ENCODE assay signal across 1 cellular context in the genomic region with DNA sequence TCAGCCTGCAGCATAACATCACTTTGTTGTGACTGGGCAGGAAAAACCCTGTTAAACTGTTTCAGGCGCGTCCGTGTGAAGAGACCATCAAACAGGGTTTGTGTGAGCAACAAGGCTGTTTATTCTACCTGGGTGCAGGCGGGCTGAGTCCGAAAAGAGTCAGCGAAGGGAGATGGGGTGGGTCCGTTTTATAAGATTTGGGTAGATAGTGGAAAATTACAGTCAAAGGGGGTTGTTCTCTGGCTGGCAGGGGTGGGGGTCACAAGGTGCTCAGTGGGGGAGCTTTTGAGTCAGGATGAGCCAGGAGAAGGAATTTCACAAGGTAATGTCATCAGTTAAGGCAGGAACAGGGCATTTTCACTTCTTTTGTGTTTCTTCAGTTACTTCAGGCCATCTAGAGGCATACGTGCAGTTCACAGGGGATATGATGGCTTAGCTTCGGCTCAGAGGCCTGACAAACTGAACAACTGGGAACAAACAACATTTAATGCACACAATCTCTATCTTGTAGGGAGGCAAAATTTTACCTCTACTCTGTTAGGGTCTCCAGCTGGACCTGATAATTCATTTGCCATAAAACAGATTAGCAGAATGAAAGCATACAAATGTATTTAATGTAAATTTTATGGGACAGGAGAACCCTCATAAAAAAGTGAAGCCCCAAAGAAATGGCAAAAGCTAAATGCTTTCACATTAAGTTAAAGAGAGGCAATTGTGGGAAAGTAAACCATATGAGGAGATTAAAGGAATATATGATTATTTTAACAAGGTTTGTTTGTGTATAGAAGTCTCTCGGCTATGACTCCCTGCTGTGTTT.
TF ChIP-seq lines count a peak whose summit lies in the region.

No MANE protein-coding gene starts in this region.

TF ChIP-seq in HEK293, 187 proteins besides CTCF, POLR2A, EP300 and RAD21 (continued from another document and continues in another):
- TF ChIP-seq ZNF629 (tag by site-specific recombination; IDR thresholded peaks at IDR 0.05) (peak; percentile 44; the same call in 1 of the 2 replicates), ZNF175 (tag by site-specific recombination; IDR thresholded peaks at IDR 0.05) (no peak), ZNF423 (tag by site-specific recombination; IDR thresholded peaks at IDR 0.05) (0 out of 2 replicates have a peak, but pooled peaks have one; percentile 23), ZNF544 (tag by site-specific recombination; IDR thresholded peaks at IDR 0.05) (no peak), ZNF302 (tag by site-specific recombination; IDR thresholded peaks at IDR 0.05; ENCODE audit: low read depth) (no peak), HOXD13 (CRISPR knock-in tag; IDR thresholded peaks at IDR 0.05; ENCODE audit: borderline replicate concordance) (peak; percentile 74), KLF1 (tag by site-specific recombination; IDR thresholded peaks at IDR 0.05) (peak; percentile 37; the same call in 1 of the 2 replicates), ZNF24 (tag by site-specific recombination; IDR thresholded peaks at IDR 0.05) (no peak), ZNF600 (tag by site-specific recombination; IDR thresholded peaks at IDR 0.05) (peak; percentile 36; the same call in 1 of the 2 replicates), ZNF426 (tag by site-specific recombination; IDR thresholded peaks at IDR 0.05) (no peak), FEZF1 (tag by site-specific recombination; IDR thresholded peaks at IDR 0.05) (peak; percentile 98), ZFHX2 (tag by site-specific recombination; conservative IDR thresholded peaks at IDR 0.05) (no peak), OSR2 (tag by site-specific recombination; IDR thresholded peaks at IDR 0.05) (peak; percentile 95), GLIS2 (tag by site-specific recombination; IDR thresholded peaks at IDR 0.05) (peak; percentile 41; the same call in 1 of the 2 replicates), KLF8 (tag by site-specific recombination; IDR thresholded peaks at IDR 0.05) (no peak; the same call in 1 of the 2 replicates), ZNF391 (tag by site-specific recombination; IDR thresholded peaks at IDR 0.05; ENCODE audit: borderline replicate concordance, low read depth) (no peak; the same call in 1 of the 2 replicates), SALL2 (tag by site-specific recombination; IDR thresholded peaks at IDR 0.05; ENCODE audit: borderline replicate concordance) (no peak), ZNF10 (tag by site-specific recombination; IDR thresholded peaks at IDR 0.05) (peak; percentile 25; the same call in 1 of the 2 replicates), ZNF366 (tag by site-specific recombination; conservative IDR thresholded peaks at IDR 0.05) (no peak), MZF1 (tag by site-specific recombination; IDR thresholded peaks at IDR 0.05; ENCODE audit: borderline replicate concordance) (peak; percentile 42; the same call in 1 of the 2 replicates), SP2 (tag by site-specific recombination; IDR thresholded peaks at IDR 0.05) (peak; percentile 25; the same call in 1 of the 2 replicates), ZSCAN30 (tag by site-specific recombination; IDR thresholded peaks at IDR 0.05) (peak; percentile 67), ZNF292 (tag by site-specific recombination; IDR thresholded peaks at IDR 0.05; ENCODE audit: borderline replicate concordance, low read depth) (no peak), ZNF843 (tag by site-specific recombination; IDR thresholded peaks at IDR 0.05) (peak; percentile 97), KLF7 (tag by site-specific recombination; IDR thresholded peaks at IDR 0.05; ENCODE audit: borderline replicate concordance) (peak; percentile 63; the same call in 1 of the 2 replicates), ZNF555 (tag by site-specific recombination; conservative IDR thresholded peaks at IDR 0.05) (no peak), ZBTB48 (tag by site-specific recombination; IDR thresholded peaks at IDR 0.05) (no peak), BCL11A (tag by site-specific recombination; IDR thresholded peaks at IDR 0.05; ENCODE audit: low read depth) (peak; percentile 85; the same call in 1 of the 2 replicates), GLI2 (tag by site-specific recombination; IDR thresholded peaks at IDR 0.05; ENCODE audit: borderline replicate concordance, low read depth) (peak; percentile 87), KLF10 (tag by site-specific recombination; IDR thresholded peaks at IDR 0.05) (peak; percentile 40; the same call in 1 of the 2 replicates), ZNF140 (tag by site-specific recombination; IDR thresholded peaks at IDR 0.05) (no peak), SCRT1 (tag by site-specific recombination; IDR thresholded peaks at IDR 0.05; ENCODE audit: borderline replicate concordance) (no peak), ZNF561 (tag by site-specific recombination; IDR thresholded peaks at IDR 0.05; ENCODE audit: borderline replicate concordance) (peak; percentile 87), ZNF184 (tag by site-specific recombination; IDR thresholded peaks at IDR 0.05) (no peak), GLIS1 (tag by site-specific recombination; IDR thresholded peaks at IDR 0.05) (peak; percentile 87), ZSCAN23 (tag by site-specific recombination; IDR thresholded peaks at IDR 0.05) (no peak), PRDM1 (tag by site-specific recombination; IDR thresholded peaks at IDR 0.05) (peak; percentile 79), ZNF157 (tag by site-specific recombination; IDR thresholded peaks at IDR 0.05) (no peak), ZNF335 (tag by site-specific recombination; conservative IDR thresholded peaks at IDR 0.05) (peak; percentile 54)
- TF ChIP-seq, protein P1, sequence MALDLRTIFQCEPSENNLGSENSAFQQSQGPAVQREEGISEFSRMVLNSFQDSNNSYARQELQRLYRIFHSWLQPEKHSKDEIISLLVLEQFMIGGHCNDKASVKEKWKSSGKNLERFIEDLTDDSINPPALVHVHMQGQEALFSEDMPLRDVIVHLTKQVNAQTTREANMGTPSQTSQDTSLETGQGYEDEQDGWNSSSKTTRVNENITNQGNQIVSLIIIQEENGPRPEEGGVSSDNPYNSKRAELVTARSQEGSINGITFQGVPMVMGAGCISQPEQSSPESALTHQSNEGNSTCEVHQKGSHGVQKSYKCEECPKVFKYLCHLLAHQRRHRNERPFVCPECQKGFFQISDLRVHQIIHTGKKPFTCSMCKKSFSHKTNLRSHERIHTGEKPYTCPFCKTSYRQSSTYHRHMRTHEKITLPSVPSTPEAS (tag by site-specific recombination; IDR thresholded peaks at IDR 0.05), result no peak
- TF ChIP-seq, protein P2, sequence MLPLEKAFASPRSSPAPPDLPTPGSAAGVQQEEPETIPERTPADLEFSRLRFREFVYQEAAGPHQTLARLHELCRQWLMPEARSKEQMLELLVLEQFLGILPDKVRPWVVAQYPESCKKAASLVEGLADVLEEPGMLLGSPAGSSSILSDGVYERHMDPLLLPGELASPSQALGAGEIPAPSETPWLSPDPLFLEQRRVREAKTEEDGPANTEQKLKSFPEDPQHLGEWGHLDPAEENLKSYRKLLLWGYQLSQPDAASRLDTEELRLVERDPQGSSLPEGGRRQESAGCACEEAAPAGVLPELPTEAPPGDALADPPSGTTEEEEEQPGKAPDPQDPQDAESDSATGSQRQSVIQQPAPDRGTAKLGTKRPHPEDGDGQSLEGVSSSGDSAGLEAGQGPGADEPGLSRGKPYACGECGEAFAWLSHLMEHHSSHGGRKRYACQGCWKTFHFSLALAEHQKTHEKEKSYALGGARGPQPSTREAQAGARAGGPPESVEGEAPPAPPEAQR (tag by site-specific recombination; IDR thresholded peaks at IDR 0.05), result no peak
- TF ChIP-seq, protein P3, sequence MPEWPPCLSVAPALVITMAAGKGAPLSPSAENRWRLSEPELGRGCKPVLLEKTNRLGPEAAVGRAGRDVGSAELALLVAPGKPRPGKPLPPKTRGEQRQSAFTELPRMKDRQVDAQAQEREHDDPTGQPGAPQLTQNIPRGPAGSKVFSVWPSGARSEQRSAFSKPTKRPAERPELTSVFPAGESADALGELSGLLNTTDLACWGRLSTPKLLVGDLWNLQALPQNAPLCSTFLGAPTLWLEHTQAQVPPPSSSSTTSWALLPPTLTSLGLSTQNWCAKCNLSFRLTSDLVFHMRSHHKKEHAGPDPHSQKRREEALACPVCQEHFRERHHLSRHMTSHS (tag by site-specific recombination; IDR thresholded peaks at IDR 0.05), result peak; percentile 27; the same call in 1 of the 2 replicates
- TF ChIP-seq, protein P4, sequence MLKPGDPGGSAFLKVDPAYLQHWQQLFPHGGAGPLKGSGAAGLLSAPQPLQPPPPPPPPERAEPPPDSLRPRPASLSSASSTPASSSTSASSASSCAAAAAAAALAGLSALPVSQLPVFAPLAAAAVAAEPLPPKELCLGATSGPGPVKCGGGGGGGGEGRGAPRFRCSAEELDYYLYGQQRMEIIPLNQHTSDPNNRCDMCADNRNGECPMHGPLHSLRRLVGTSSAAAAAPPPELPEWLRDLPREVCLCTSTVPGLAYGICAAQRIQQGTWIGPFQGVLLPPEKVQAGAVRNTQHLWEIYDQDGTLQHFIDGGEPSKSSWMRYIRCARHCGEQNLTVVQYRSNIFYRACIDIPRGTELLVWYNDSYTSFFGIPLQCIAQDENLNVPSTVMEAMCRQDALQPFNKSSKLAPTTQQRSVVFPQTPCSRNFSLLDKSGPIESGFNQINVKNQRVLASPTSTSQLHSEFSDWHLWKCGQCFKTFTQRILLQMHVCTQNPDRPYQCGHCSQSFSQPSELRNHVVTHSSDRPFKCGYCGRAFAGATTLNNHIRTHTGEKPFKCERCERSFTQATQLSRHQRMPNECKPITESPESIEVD (tag by site-specific recombination; IDR thresholded peaks at IDR 0.05), result peak; percentile 98
- TF ChIP-seq, protein P5, sequence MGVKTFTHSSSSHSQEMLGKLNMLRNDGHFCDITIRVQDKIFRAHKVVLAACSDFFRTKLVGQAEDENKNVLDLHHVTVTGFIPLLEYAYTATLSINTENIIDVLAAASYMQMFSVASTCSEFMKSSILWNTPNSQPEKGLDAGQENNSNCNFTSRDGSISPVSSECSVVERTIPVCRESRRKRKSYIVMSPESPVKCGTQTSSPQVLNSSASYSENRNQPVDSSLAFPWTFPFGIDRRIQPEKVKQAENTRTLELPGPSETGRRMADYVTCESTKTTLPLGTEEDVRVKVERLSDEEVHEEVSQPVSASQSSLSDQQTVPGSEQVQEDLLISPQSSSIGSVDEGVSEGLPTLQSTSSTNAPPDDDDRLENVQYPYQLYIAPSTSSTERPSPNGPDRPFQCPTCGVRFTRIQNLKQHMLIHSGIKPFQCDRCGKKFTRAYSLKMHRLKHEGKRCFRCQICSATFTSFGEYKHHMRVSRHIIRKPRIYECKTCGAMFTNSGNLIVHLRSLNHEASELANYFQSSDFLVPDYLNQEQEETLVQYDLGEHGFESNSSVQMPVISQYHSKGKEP (tag by site-specific recombination; IDR thresholded peaks at IDR 0.05), result peak; percentile 75
- TF ChIP-seq, protein P6, sequence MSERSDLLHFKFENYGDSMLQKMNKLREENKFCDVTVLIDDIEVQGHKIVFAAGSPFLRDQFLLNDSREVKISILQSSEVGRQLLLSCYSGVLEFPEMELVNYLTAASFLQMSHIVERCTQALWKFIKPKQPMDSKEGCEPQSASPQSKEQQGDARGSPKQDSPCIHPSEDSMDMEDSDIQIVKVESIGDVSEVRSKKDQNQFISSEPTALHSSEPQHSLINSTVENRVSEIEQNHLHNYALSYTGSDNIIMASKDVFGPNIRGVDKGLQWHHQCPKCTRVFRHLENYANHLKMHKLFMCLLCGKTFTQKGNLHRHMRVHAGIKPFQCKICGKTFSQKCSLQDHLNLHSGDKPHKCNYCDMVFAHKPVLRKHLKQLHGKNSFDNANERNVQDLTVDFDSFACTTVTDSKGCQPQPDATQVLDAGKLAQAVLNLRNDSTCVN (tag by site-specific recombination; optimal IDR thresholded peaks at IDR 0.05), result peak; percentile 27
- TF ChIP-seq, protein P7, sequence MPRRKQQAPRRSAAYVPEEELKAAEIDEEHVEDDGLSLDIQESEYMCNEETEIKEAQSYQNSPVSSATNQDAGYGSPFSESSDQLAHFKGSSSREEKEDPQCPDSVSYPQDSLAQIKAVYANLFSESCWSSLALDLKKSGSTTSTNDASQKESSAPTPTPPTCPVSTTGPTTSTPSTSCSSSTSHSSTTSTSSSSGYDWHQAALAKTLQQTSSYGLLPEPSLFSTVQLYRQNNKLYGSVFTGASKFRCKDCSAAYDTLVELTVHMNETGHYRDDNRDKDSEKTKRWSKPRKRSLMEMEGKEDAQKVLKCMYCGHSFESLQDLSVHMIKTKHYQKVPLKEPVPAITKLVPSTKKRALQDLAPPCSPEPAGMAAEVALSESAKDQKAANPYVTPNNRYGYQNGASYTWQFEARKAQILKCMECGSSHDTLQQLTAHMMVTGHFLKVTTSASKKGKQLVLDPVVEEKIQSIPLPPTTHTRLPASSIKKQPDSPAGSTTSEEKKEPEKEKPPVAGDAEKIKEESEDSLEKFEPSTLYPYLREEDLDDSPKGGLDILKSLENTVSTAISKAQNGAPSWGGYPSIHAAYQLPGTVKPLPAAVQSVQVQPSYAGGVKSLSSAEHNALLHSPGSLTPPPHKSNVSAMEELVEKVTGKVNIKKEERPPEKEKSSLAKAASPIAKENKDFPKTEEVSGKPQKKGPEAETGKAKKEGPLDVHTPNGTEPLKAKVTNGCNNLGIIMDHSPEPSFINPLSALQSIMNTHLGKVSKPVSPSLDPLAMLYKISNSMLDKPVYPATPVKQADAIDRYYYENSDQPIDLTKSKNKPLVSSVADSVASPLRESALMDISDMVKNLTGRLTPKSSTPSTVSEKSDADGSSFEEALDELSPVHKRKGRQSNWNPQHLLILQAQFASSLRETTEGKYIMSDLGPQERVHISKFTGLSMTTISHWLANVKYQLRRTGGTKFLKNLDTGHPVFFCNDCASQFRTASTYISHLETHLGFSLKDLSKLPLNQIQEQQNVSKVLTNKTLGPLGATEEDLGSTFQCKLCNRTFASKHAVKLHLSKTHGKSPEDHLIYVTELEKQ (tag by site-specific recombination; IDR thresholded peaks at IDR 0.05; ENCODE audit: borderline replicate concordance), result peak; percentile 74; the same call in 1 of the 2 replicates
- TF ChIP-seq, protein P8, sequence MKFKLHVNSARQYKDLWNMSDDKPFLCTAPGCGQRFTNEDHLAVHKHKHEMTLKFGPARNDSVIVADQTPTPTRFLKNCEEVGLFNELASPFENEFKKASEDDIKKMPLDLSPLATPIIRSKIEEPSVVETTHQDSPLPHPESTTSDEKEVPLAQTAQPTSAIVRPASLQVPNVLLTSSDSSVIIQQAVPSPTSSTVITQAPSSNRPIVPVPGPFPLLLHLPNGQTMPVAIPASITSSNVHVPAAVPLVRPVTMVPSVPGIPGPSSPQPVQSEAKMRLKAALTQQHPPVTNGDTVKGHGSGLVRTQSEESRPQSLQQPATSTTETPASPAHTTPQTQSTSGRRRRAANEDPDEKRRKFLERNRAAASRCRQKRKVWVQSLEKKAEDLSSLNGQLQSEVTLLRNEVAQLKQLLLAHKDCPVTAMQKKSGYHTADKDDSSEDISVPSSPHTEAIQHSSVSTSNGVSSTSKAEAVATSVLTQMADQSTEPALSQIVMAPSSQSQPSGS (tag by site-specific recombination; IDR thresholded peaks at IDR 0.05; ENCODE audit: low read depth), result peak; percentile 8; the same call in 1 of the 2 replicates
